ENCODE assay signal across 3 cellular contexts in the genomic region with DNA sequence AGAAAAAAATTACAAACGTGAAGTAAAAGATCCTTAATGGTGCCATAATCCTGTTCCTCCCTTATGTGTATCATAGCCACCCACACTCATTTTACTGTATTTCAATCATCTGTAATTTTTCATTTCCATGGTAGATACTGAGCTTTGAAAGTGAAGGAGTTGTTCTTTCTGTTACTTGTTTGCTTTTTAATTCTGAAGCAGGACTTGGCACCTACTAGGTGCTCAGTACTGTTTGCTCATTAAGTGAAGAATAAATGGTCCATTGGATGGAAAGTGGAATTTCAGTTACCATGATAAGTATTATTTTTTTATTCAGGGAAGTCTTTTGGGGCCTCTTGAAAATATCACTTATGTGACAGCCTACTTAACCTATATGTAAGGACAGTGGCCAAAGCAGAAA.
"Had no signal": no experiment of that assay in that cellular context is flagged by ENCODE, and none has a peak within 500 bp of the region (broad histone marks: within the 10 kb centered on the region; RNA-seq: fewer than 3 reads in every experiment).

No MANE protein-coding gene starts in this region.

- DNase-seq: GDM1, GF-D8 had no signal

- ATAC-seq: GM12878 had no signal

- H3K4me3 ChIP-seq: GM12878 had no signal
